In genomic region chr15:52620496-52620895, GRCh38 we compare ENCODE assay signal across 32 cellular contexts.
"Had no signal": no experiment of that assay in that cellular context is flagged by ENCODE, and none has a peak within 500 bp of the region (broad histone marks: within the 10 kb centered on the region; RNA-seq: fewer than 3 reads in every experiment).

No MANE protein-coding gene starts in this region.

- H3K27me3 ChIP-seq: ascending aorta, breast epithelium, cardiac muscle cell, colonic mucosa, foreskin keratinocyte, gastrocnemius medialis had no signal

- H3K27ac Mint-ChIP-seq: activated CD4-positive, alpha-beta memory T cell treated with anti-CD3 and anti-CD28 coated beads for 36 hours; activated CD4-positive, alpha-beta T cell treated with anti-CD3 and anti-CD28 coated beads for 36 hours; activated CD4-positive, alpha-beta T cell treated with anti-CD3 and anti-CD28 coated beads, Interleukin-2, amount 10 ng/mL, durations not matched to agents 24 days and 14 days; activated CD8-positive, alpha-beta memory T cell treated with anti-CD3 and anti-CD28 coated beads, Interleukin-2, amount 10 ng/mL, durations not matched to agents 7 days and 5 days; activated CD8-positive, alpha-beta T cell treated with anti-CD3 and anti-CD28 coated beads, Interleukin-2, amount 10 ng/mL, durations not matched to agents 7 days and 5 days; activated naive CD4-positive, alpha-beta T cell treated with anti-CD3 and anti-CD28 coated beads, Interleukin-2, amount 10 ng/mL, durations not matched to agents 7 days and 5 days; activated naive CD4-positive, alpha-beta T cell treated with anti-CD3 and anti-CD28 coated beads, Interleukin-2, amount 50 U/mL, for 72 hours; activated naive CD8-positive, alpha-beta T cell treated with anti-CD3 and anti-CD28 coated beads, Interleukin-2, amount 10 ng/mL, durations not matched to agents 7 days and 5 days; activated T-cell treated with anti-CD3 and anti-CD28 coated beads, Interleukin-2, amount 50 U/mL, for 72 hours; endodermal cell; T-helper 2 cell treated with Interferon-gamma antibody and Interleukin-4, amounts not matched to agents 5 μg/mL and 100 μg/mL, for 36 hours had no signal

- H3K36me3 ChIP-seq: breast epithelium, WERI-Rb-1 had no signal

- H3K4me1 Mint-ChIP-seq: brain, endodermal cell had no signal

- H3K4me3 ChIP-seq: ascending aorta, breast epithelium, cardiac muscle cell, colonic mucosa, gastrocnemius medialis had no signal

- H3K9me3 Mint-ChIP-seq: activated B cell treated with CpG ODN at 0.5 μM for 24 hours; activated CD4-positive, alpha-beta memory T cell treated with anti-CD3 and anti-CD28 coated beads for 36 hours; activated CD4-positive, alpha-beta T cell treated with anti-CD3 and anti-CD28 coated beads, Interleukin-2, amount 10 ng/mL, durations not matched to agents 24 days and 14 days; activated naive CD4-positive, alpha-beta T cell treated with anti-CD3 and anti-CD28 coated beads, Interleukin-2, amount 10 ng/mL, durations not matched to agents 7 days and 5 days; activated naive CD4-positive, alpha-beta T cell treated with anti-CD3 and anti-CD28 coated beads, Interleukin-2, amount 50 U/mL, for 72 hours; activated naive CD8-positive, alpha-beta T cell treated with anti-CD3 and anti-CD28 coated beads, Interleukin-2, amount 10 ng/mL, durations not matched to agents 7 days and 5 days; activated T-cell treated with anti-CD3 and anti-CD28 coated beads, Interleukin-2, amount 50 U/mL, for 72 hours; brain; endodermal cell; T-helper 2 cell treated with Interferon-gamma antibody and Interleukin-4, amounts not matched to agents 5 μg/mL and 100 μg/mL, for 36 hours had no signal

- H3K36me3 Mint-ChIP-seq: activated naive CD4-positive, alpha-beta T cell treated with anti-CD3 and anti-CD28 coated beads, Interleukin-2, amount 50 U/mL, for 72 hours had no signal

- H3K4me3 Mint-ChIP-seq: activated B cell treated with CpG ODN at 0.5 μM for 24 hours; activated CD4-positive, alpha-beta memory T cell treated with anti-CD3 and anti-CD28 coated beads for 36 hours; activated CD4-positive, alpha-beta T cell treated with anti-CD3 and anti-CD28 coated beads for 36 hours; activated CD4-positive, alpha-beta T cell treated with anti-CD3 and anti-CD28 coated beads, Interleukin-2, amount 10 ng/mL, durations not matched to agents 24 days and 14 days; activated CD8-positive, alpha-beta memory T cell treated with anti-CD3 and anti-CD28 coated beads, Interleukin-2, amount 10 ng/mL, durations not matched to agents 7 days and 5 days; activated CD8-positive, alpha-beta T cell treated with anti-CD3 and anti-CD28 coated beads, Interleukin-2, amount 10 ng/mL, durations not matched to agents 7 days and 5 days; activated naive CD4-positive, alpha-beta T cell treated with anti-CD3 and anti-CD28 coated beads, Interleukin-2, amount 10 ng/mL, durations not matched to agents 7 days and 5 days; activated naive CD8-positive, alpha-beta T cell treated with anti-CD3 and anti-CD28 coated beads, Interleukin-2, amount 10 ng/mL, durations not matched to agents 7 days and 5 days; activated T-cell treated with anti-CD3 and anti-CD28 coated beads, Interleukin-2, amount 50 U/mL, for 72 hours; brain; endodermal cell; T-helper 17 cell; T-helper 2 cell treated with Interferon-gamma antibody and Interleukin-4, amounts not matched to agents 5 μg/mL and 100 μg/mL, for 36 hours had no signal

- H3K4me1 ChIP-seq: ascending aorta, breast epithelium, colonic mucosa, foreskin keratinocyte had no signal

- ATAC-seq: activated CD4-positive, alpha-beta T cell treated with anti-CD3 and anti-CD28 coated beads for 36 hours; activated CD8-positive, alpha-beta memory T cell treated with anti-CD3 and anti-CD28 coated beads, Interleukin-2, amount 10 ng/mL, durations not matched to agents 7 days and 5 days; activated CD8-positive, alpha-beta T cell treated with anti-CD3 and anti-CD28 coated beads, Interleukin-2, amount 10 ng/mL, durations not matched to agents 7 days and 5 days; activated naive CD4-positive, alpha-beta T cell treated with anti-CD3 and anti-CD28 coated beads, Interleukin-2, amount 50 U/mL, for 72 hours; activated T-cell treated with anti-CD3 and anti-CD28 coated beads, Interleukin-2, amount 50 U/mL, for 72 hours; esophagus mucosa; foreskin keratinocyte; gastrocnemius medialis; T-helper 17 cell had no signal

- H3K9me3 ChIP-seq: ascending aorta, breast epithelium, colonic mucosa, gastrocnemius medialis had no signal

- DNase-seq: activated B cell treated with CpG ODN at 0.5 μM for 24 hours; activated CD4-positive, alpha-beta memory T cell treated with anti-CD3 and anti-CD28 coated beads for 36 hours; activated CD4-positive, alpha-beta T cell treated with anti-CD3 and anti-CD28 coated beads for 36 hours; activated CD4-positive, alpha-beta T cell treated with anti-CD3 and anti-CD28 coated beads, Interleukin-2, amount 10 ng/mL, durations not matched to agents 24 days and 14 days; activated CD4-positive, CD25-positive, alpha-beta regulatory T cell treated with anti-CD3 and anti-CD28 coated beads, Interleukin-2, amount 50 U/mL, for 72 hours; activated CD8-positive, alpha-beta memory T cell treated with anti-CD3 and anti-CD28 coated beads, Interleukin-2, amount 10 ng/mL, durations not matched to agents 7 days and 5 days; activated CD8-positive, alpha-beta memory T cell treated with anti-CD3 and anti-CD28 coated beads, Interleukin-2, amount 50 U/mL, for 4 hours; activated CD8-positive, alpha-beta T cell treated with anti-CD3 and anti-CD28 coated beads, Interleukin-2, amount 10 ng/mL, durations not matched to agents 7 days and 5 days; activated gamma-delta T cell; activated naive CD4-positive, alpha-beta T cell; activated naive CD4-positive, alpha-beta T cell treated with anti-CD3 and anti-CD28 coated beads, Interleukin-2, amount 10 ng/mL, durations not matched to agents 7 days and 5 days; activated naive CD8-positive, alpha-beta T cell treated with anti-CD3 and anti-CD28 coated beads, Interleukin-2, amount 10 ng/mL, durations not matched to agents 7 days and 5 days; activated T-cell treated with anti-CD3 and anti-CD28 coated beads, Interleukin-2, amount 50 U/mL, for 1 hour; activated T-cell treated with anti-CD3 and anti-CD28 coated beads, Interleukin-2, amount 50 U/mL, for 72 hours; central memory CD4-positive, alpha-beta T cell; cerebellar nuclear complex; colonic mucosa; effector CD8-positive, alpha-beta T cell; endodermal cell; foreskin keratinocyte; gastrocnemius medialis; T-helper 1 cell; T-helper 17 cell; T1000; WERI-Rb-1 had no signal

- H3K27ac ChIP-seq: ascending aorta, breast epithelium, cardiac muscle cell, colonic mucosa, foreskin keratinocyte, WERI-Rb-1 had no signal

- H3K27me3 Mint-ChIP-seq: activated B cell treated with CpG ODN at 0.5 μM for 24 hours; activated CD4-positive, alpha-beta memory T cell treated with anti-CD3 and anti-CD28 coated beads for 36 hours; activated CD4-positive, alpha-beta T cell treated with anti-CD3 and anti-CD28 coated beads for 36 hours; activated CD4-positive, alpha-beta T cell treated with anti-CD3 and anti-CD28 coated beads, Interleukin-2, amount 10 ng/mL, durations not matched to agents 24 days and 14 days; activated CD8-positive, alpha-beta memory T cell treated with anti-CD3 and anti-CD28 coated beads, Interleukin-2, amount 10 ng/mL, durations not matched to agents 7 days and 5 days; activated naive CD4-positive, alpha-beta T cell treated with anti-CD3 and anti-CD28 coated beads, Interleukin-2, amount 10 ng/mL, durations not matched to agents 7 days and 5 days; activated naive CD8-positive, alpha-beta T cell treated with anti-CD3 and anti-CD28 coated beads, Interleukin-2, amount 10 ng/mL, durations not matched to agents 7 days and 5 days; brain; T-helper 17 cell had no signal
